In genomic region chr17:77089118-77089477, GRCh38 we compare ENCODE assay signal across 8 cellular contexts. TPM values are rescaled to one million over a fixed set of nuclear protein-coding genes. Genes with fewer than 3 reads are reported as not detected.
DNase-seq lines count a peak whose midpoint lies in the region; ATAC-seq and TF ChIP-seq lines count a peak whose summit lies in the region.

No MANE protein-coding gene starts in this region.

- no peaks in the 10 kb centered on the region for H3K27me3 ChIP-seq in psoas muscle (ENCODE audit: insufficient read depth in 3 of 3, low read length in 2 of 3)

- H3K4me3 Mint-ChIP-seq in activated CD4-positive, alpha-beta T cell treated with anti-CD3 and anti-CD28 coated beads, Interleukin-2, amount 10 ng/mL, durations not matched to agents 24 days and 14 days: peak overlapping the region; percentile 93

- 0 to 1% (median 1%) methylated on average over 6 of the region's 6 CpGs for WGBS in psoas muscle, 3 donors

- peak; percentile 36 to 61 (median 52) for ATAC-seq in psoas muscle
- no peak for ATAC-seq in GM21367 (IDR thresholded peaks at IDR 0.05; ENCODE audit: unreplicated experiment)
- ATAC-seq in HG03135 (IDR thresholded peaks at IDR 0.05; ENCODE audit: unreplicated experiment): no peak

- peaks cover 12 to 47% of the 10 kb centered on the region in 2 donors for H3K36me3 ChIP-seq in psoas muscle (ENCODE audit: insufficient read depth in 1 of 2, low read depth in 1 of 2)

- H3K9me3 Mint-ChIP-seq in activated CD4-positive, alpha-beta T cell treated with anti-CD3 and anti-CD28 coated beads, Interleukin-2, amount 10 ng/mL, durations not matched to agents 24 days and 14 days: no peaks in the 10 kb centered on the region

- H3K4me3 ChIP-seq in foreskin fibroblast (ENCODE audit: low read depth in 1 of 2, low read length in 2 of 2) (peak overlapping the region; percentile 84 to 94), psoas muscle (peak overlapping the region; percentile 93)

- no peaks in the 10 kb centered on the region for H3K27me3 Mint-ChIP-seq in activated CD4-positive, alpha-beta T cell treated with anti-CD3 and anti-CD28 coated beads, Interleukin-2, amount 10 ng/mL, durations not matched to agents 24 days and 14 days

- no peaks in the 10 kb centered on the region for H3K9me3 ChIP-seq in psoas muscle

- H3K4me1 Mint-ChIP-seq in activated CD4-positive, alpha-beta T cell treated with anti-CD3 and anti-CD28 coated beads, Interleukin-2, amount 10 ng/mL, durations not matched to agents 24 days and 14 days: peaks cover 44% of the 10 kb centered on the region

- peak overlapping the region; percentile 97 for H3K27ac Mint-ChIP-seq in activated CD4-positive, alpha-beta T cell treated with anti-CD3 and anti-CD28 coated beads, Interleukin-2, amount 10 ng/mL, durations not matched to agents 24 days and 14 days

- TF ChIP-seq CTCF in foreskin fibroblast (IDR thresholded peaks at IDR 0.05; ENCODE audit: low read depth, low read length) (no peak), psoas muscle (IDR thresholded peaks at IDR 0.05) (no peak)

- intact Hi-C loops in activated CD4-positive, alpha-beta T cell treated with anti-CD3 and anti-CD28 coated beads, Interleukin-2, amount 10 ng/mL, durations not matched to agents 24 days and 14 days (cut with micrococcal nuclease): loop anchor here (2.0 to 5.0 kb wide), 2 partner anchors 38 to 100 kb away; no protein-coding TSS in a partner anchor
- intact Hi-C loops in psoas muscle (cut with DNase I): loop anchor here (2.0 to 10.0 kb wide), 3 partner anchors 58 to 406 kb away; no protein-coding TSS in a partner anchor

- peaks cover 51% of the 10 kb centered on the region for H3K36me3 Mint-ChIP-seq in activated CD4-positive, alpha-beta T cell treated with anti-CD3 and anti-CD28 coated beads, Interleukin-2, amount 10 ng/mL, durations not matched to agents 24 days and 14 days (ENCODE audit: low read depth)

- DNase-seq in DMS53 (lab: John Stamatoyannopoulos, UW): peak; percentile 48
- DNase-seq in DMS53 treated with DMSO at 0.1 percent for 48 hours (lab: John Stamatoyannopoulos, UW; ENCODE audit: unreplicated experiment): no peak
- DNase-seq in activated CD4-positive, alpha-beta T cell treated with anti-CD3 and anti-CD28 coated beads, Interleukin-2, amount 10 ng/mL, durations not matched to agents 24 days and 14 days: peak; percentile 70
- DNase-seq in foreskin fibroblast: peak in 1 of 2 donors; percentile 20
- no peak for DNase-seq in psoas muscle
- no peak for DNase-seq in AG08395 (ENCODE audit: low spot score)

- H3K27ac ChIP-seq in psoas muscle: peak overlapping the region; percentile 93

- H3K4me1 ChIP-seq in psoas muscle: peaks cover 49% of the 10 kb centered on the region

RNA-seq across cellular contexts. Expression of gene SEC14L1, which starts 51.7 kb away (rescaled TPM):
- 71.4 and 73.1 TPM in 2 replicates for total RNA-seq in activated CD4-positive, alpha-beta T cell treated with anti-CD3 and anti-CD28 coated beads, Interleukin-2, amount 10 ng/mL, durations not matched to agents 24 days and 14 days
- 10 to 100 TPM; 68.7 to 98.9 (median 73.0) TPM for total RNA-seq in psoas muscle
- 10 to 100 TPM; 38.6 to 84.2 (median 43.2) TPM for polyA plus RNA-seq in psoas muscle

Comparison
In these comparisons a context has a peak if more than half of its experiments do, and no peak if none do; other contexts are left out.
1. DNase-seq: peak in DMS53 (single experiment) and activated CD4-positive, alpha-beta T cell treated with anti-CD3 and anti-CD28 coated beads, Interleukin-2, amount 10 ng/mL, durations not matched to agents 24 days and 14 days (single experiment); none in DMS53 treated with DMSO at 0.1 percent for 48 hours (single experiment), psoas muscle (0 of 2) and AG08395 (single experiment).
2. ATAC-seq: peak in psoas muscle (4 of 4); none in GM21367 (single experiment) and HG03135 (single experiment).